8 cellular contexts compared by ENCODE assay signal in the genomic region with DNA sequence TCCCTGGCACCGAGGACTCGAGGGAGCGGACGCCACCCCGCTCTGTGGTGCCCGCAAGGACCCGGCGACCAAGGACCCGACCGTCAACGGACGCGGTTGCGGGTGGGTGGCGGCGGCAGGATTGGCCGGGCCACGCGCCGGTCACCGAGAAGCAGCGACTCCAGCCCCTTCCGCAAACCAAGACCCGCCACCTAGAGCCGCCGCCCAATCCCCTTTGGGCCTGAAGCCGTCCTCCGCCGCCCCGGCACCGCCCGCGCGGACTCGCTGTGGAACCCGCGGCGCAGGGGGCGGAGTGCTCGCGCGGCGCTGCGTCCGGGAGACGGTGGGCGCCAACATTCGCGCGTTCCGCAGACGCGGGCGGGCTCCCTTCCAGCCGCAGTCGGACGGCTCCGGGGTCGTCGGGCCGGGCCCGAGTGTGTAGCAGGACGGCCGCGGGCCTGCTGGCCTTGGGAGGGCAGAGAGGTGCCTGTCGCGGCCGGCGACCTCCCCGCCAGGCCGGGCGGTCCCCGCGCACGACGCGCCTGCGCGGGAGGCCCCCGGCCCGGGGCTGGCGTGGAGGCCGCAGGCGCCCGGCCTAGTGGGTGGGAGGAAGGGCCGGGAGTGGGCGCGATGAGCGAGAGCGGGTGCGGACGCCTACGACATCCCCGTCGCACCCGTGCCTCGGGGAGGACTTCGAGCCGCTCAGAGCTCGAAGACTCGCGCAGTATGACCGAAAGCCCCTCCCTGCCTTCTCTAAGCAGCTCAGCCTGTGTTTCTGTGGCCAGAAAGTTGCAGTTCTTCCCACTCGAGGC. TPM values are rescaled to one million over a fixed set of nuclear protein-coding genes. Genes with fewer than 3 reads are reported as not detected.
DNase-seq lines count a peak whose midpoint lies in the region; ATAC-seq and TF ChIP-seq lines count a peak whose summit lies in the region.

Gene FAM228B, plus strand, starts transcription at position 258 of the 791 bp plus-strand sequence. CDS start 893 bp downstream, outside the sequence.
Gene PFN4, minus strand, starts transcription at position 123 of the 791 bp plus-strand sequence. CDS start 799 bp downstream, outside the sequence.

- peak within 1 kb of the TSS; percentile 81 for H3K4me3 Mint-ChIP-seq in activated CD4-positive, alpha-beta T cell treated with anti-CD3 and anti-CD28 coated beads, Interleukin-2, amount 10 ng/mL, durations not matched to agents 24 days and 14 days
- H3K4me3 Mint-ChIP-seq in dendritic cell treated with granulocyte-macrophage colony-stimulating factor and Interleukin-4, amounts not matched to agents 40 ng/mL and 50 ng/mL, for 4 days: peak within 1 kb of the TSS; percentile 82

- no peaks in the 10 kb centered on the region for H3K9me3 Mint-ChIP-seq in activated CD4-positive, alpha-beta T cell treated with anti-CD3 and anti-CD28 coated beads, Interleukin-2, amount 10 ng/mL, durations not matched to agents 24 days and 14 days
- H3K9me3 Mint-ChIP-seq in dendritic cell treated with granulocyte-macrophage colony-stimulating factor and Interleukin-4, amounts not matched to agents 40 ng/mL and 50 ng/mL, for 4 days: no peaks in the 10 kb centered on the region

- H3K36me3 Mint-ChIP-seq in activated CD4-positive, alpha-beta T cell treated with anti-CD3 and anti-CD28 coated beads, Interleukin-2, amount 10 ng/mL, durations not matched to agents 24 days and 14 days (ENCODE audit: low read depth): no peaks in the 10 kb centered on the region
- peaks cover 12% of the 10 kb centered on the region for H3K36me3 Mint-ChIP-seq in dendritic cell treated with granulocyte-macrophage colony-stimulating factor and Interleukin-4, amounts not matched to agents 40 ng/mL and 50 ng/mL, for 4 days (ENCODE audit: low read depth)

- TF ChIP-seq CTCF in BE2C (IDR thresholded peaks at IDR 0.05; ENCODE audit: low read depth, low read length) (no peak), liver (IDR thresholded peaks at IDR 0.05; ENCODE audit: low read depth, low read length, missing input control) (no peak)

- H3K4me3 ChIP-seq in BE2C (ENCODE audit: low read depth, low read length): peak within 1 kb of the TSS; percentile 61
- H3K4me3 ChIP-seq in liver (ENCODE audit: low read depth in 1 of 3, low read length in 3 of 3): peak within 1 kb of the TSS; percentile 74 to 79 (median 75)

- no peak for TF ChIP-seq RAD21 in liver (IDR thresholded peaks at IDR 0.05)

- peak within 1 kb of the TSS; percentile 79 to 84 for H3K9ac ChIP-seq in liver (ENCODE audit: low read depth in 1 of 2, low read length in 2 of 2)

- H3K36me3 ChIP-seq in BE2C (no peaks in the 10 kb centered on the region), liver (ENCODE audit: control insufficient read depth in 4 of 4, insufficient read depth in 3 of 4, low read depth in 1 of 4, low read length in 3 of 4) (no peaks in the 10 kb centered on the region)

- peaks cover 2% of the 10 kb centered on the region for H3K27me3 Mint-ChIP-seq in activated CD4-positive, alpha-beta T cell treated with anti-CD3 and anti-CD28 coated beads, Interleukin-2, amount 10 ng/mL, durations not matched to agents 24 days and 14 days
- no peaks in the 10 kb centered on the region for H3K27me3 Mint-ChIP-seq in dendritic cell treated with granulocyte-macrophage colony-stimulating factor and Interleukin-4, amounts not matched to agents 40 ng/mL and 50 ng/mL, for 4 days

- DNase-seq in BE2C (peak; percentile 66), NCI-H446 (lab: John Stamatoyannopoulos, UW) (peak; percentile 41 to 83)
- peak; percentile 91 for DNase-seq in activated CD4-positive, alpha-beta T cell treated with anti-CD3 and anti-CD28 coated beads, Interleukin-2, amount 10 ng/mL, durations not matched to agents 24 days and 14 days
- DNase-seq in stimulated activated CD4-positive, alpha-beta T cell treated with anti-CD3 and anti-CD28 coated beads, Interleukin-4, amount 100 ng/mL, for 24 hours: peak; percentile 58

- H3K27me3 ChIP-seq in BE2C (peaks cover 6% of the 10 kb centered on the region; the same call in 1 of the 2 replicates), liver (ENCODE audit: control insufficient read depth in 4 of 4, insufficient read depth in 4 of 4, low read length in 3 of 4) (no peaks in the 10 kb centered on the region)

- 1% methylated on average over 104 of the region's 104 CpGs for WGBS in liver

- H3K4me1 ChIP-seq in BE2C: peaks cover 12% of the 10 kb centered on the region
- H3K4me1 ChIP-seq in liver (ENCODE audit: control insufficient read depth in 4 of 4, insufficient read depth in 4 of 4, low read length in 3 of 4): peaks cover 0 to 11% (median 6%) of the 10 kb centered on the region in 4 donors

- H3K27ac Mint-ChIP-seq in activated CD4-positive, alpha-beta T cell treated with anti-CD3 and anti-CD28 coated beads, Interleukin-2, amount 10 ng/mL, durations not matched to agents 24 days and 14 days: peak within 1 kb of the TSS; percentile 75
- H3K27ac Mint-ChIP-seq in dendritic cell treated with granulocyte-macrophage colony-stimulating factor and Interleukin-4, amounts not matched to agents 40 ng/mL and 50 ng/mL, for 4 days: peak within 1 kb of the TSS; percentile 89

- H3K4me1 Mint-ChIP-seq in activated CD4-positive, alpha-beta T cell treated with anti-CD3 and anti-CD28 coated beads, Interleukin-2, amount 10 ng/mL, durations not matched to agents 24 days and 14 days: peaks cover 13% of the 10 kb centered on the region
- peaks cover 7% of the 10 kb centered on the region for H3K4me1 Mint-ChIP-seq in dendritic cell treated with granulocyte-macrophage colony-stimulating factor and Interleukin-4, amounts not matched to agents 40 ng/mL and 50 ng/mL, for 4 days (ENCODE audit: low read depth)

- H3K27ac ChIP-seq in liver (ENCODE audit: low read depth in 1 of 2, low read length in 2 of 2): peak within 1 kb of the TSS; percentile 74 to 83

- intact Hi-C loops in activated CD4-positive, alpha-beta T cell treated with anti-CD3 and anti-CD28 coated beads, Interleukin-2, amount 10 ng/mL, durations not matched to agents 24 days and 14 days (cut with micrococcal nuclease): loop anchor here (1.0 kb wide), 1 partner anchor 39 kb away; the partner anchor contains the start of gene TP53I3
- intact Hi-C loops in dendritic cell treated with granulocyte-macrophage colony-stimulating factor and Interleukin-4, amounts not matched to agents 40 ng/mL and 50 ng/mL, for 4 days (cut with micrococcal nuclease): loop anchor here (1.0 to 5.0 kb wide), 2 partner anchors 39 kb away; partner anchors contain the start of gene TP53I3

- H3K9me3 ChIP-seq in BE2C: no peaks in the 10 kb centered on the region; the same call in 1 of the 2 replicates
- H3K9me3 ChIP-seq in liver (ENCODE audit: control insufficient read depth in 4 of 4, low read length in 3 of 4): no peaks in the 10 kb centered on the region

- ATAC-seq in GM19043 (IDR thresholded peaks at IDR 0.05; ENCODE audit: low read depth, unreplicated experiment) (peak; percentile 89), HG03280 (IDR thresholded peaks at IDR 0.05; ENCODE audit: unreplicated experiment) (peak; percentile 85)

TF ChIP-seq in liver, 16 proteins besides CTCF, POLR2A, EP300 and RAD21:
- TF ChIP-seq SP1 (IDR thresholded peaks at IDR 0.05) (no peak), RXRA (IDR thresholded peaks at IDR 0.05) (no peak), EGR1 (IDR thresholded peaks at IDR 0.05; ENCODE audit: low read depth in 2 of 2) (no peak), GABPA (IDR thresholded peaks at IDR 0.05 in 1 of 2, conservative IDR thresholded peaks at IDR 0.05 in 1 of 2) (no peak)
TF ChIP-seq in liver: peak in this region for 0.

RNA-seq across cellular contexts. Expression of gene FAM228B, which starts in this region (rescaled TPM):
- 5.8 TPM for polyA plus RNA-seq in BE2C (2012; ENCODE audit: insufficient read depth, insufficient read length, low read depth)
- 3.2 and 4.7 TPM in 2 replicates for total RNA-seq in activated CD4-positive, alpha-beta T cell treated with anti-CD3 and anti-CD28 coated beads, Interleukin-2, amount 10 ng/mL, durations not matched to agents 24 days and 14 days
- total RNA-seq in liver: 1 to 10 TPM; 4.1 to 4.2 TPM
- polyA plus RNA-seq in liver: 1 to 10 TPM in 1 of 2 donors, under 1 TPM in 1; 0.68 to 3.5 TPM

RNA-seq across cellular contexts. Expression of gene PFN4, which starts in this region (rescaled TPM):
- not detected for polyA plus RNA-seq in BE2C (2012; ENCODE audit: insufficient read depth, insufficient read length, low read depth)
- total RNA-seq in activated CD4-positive, alpha-beta T cell treated with anti-CD3 and anti-CD28 coated beads, Interleukin-2, amount 10 ng/mL, durations not matched to agents 24 days and 14 days: 0.47 TPM in 1 of 2 replicates, not detected in the other
- under 1 TPM in 1 of 2 donors, not detected in 1; 0.51 TPM for total RNA-seq in liver
- polyA plus RNA-seq in liver: under 1 TPM; 0.12 to 0.40 TPM

Comparison
In these comparisons a context has a peak if more than half of its experiments do, and no peak if none do; other contexts are left out.
1. Peak in every context shown above with its lines: DNase-seq, ATAC-seq, H3K4me3 ChIP-seq and H3K27ac ChIP-seq.